8 cellular contexts compared by ENCODE assay signal in genomic region chr19:58002384-58003152, GRCh38.
DNase-seq lines count a peak whose midpoint lies in the region; ATAC-seq lines count a peak whose summit lies in the region.

Gene ZNF606 (minus strand): TSS chr19:58002820. CDS start chr19:58001319, 1,501 bp downstream.

- DNase-seq in AG20443 (ENCODE audit: low spot score) (peak; percentile 98), NCI-H526 treated with DMSO at 0.1 percent for 48 hours (lab: John Stamatoyannopoulos, UW) (peak; percentile 84), medulla oblongata (ENCODE audit: extremely low spot score) (peak; percentile 89)
- peak; percentile 60 to 78 for DNase-seq in activated CD8-positive, alpha-beta memory T cell treated with anti-CD3 and anti-CD28 coated beads for 1 hour (ENCODE audit: extremely low read depth in 1 of 2, low read depth in 1 of 2)
- peak; percentile 70 for DNase-seq in effector CD8-positive, alpha-beta T cell (lab: John Stamatoyannopoulos, UW)
- DNase-seq in stimulated activated CD4-positive, alpha-beta T cell treated with anti-CD3 and anti-CD28 coated beads, TNF-alpha, amount 100 ng/mL, for 4 hours (ENCODE audit: low read depth in 3 of 3) = peak; percentile 70 to 77 (median 71)

- ATAC-seq in GM19035 (IDR thresholded peaks at IDR 0.05; ENCODE audit: unreplicated experiment) = peak; percentile 96
- ATAC-seq in HG03342 (IDR thresholded peaks at IDR 0.05; ENCODE audit: unreplicated experiment) = peak; percentile 94

Comparison
In these comparisons a context has a peak if more than half of its experiments do, and no peak if none do; other contexts are left out.
1. Peak in every context shown above with its lines: DNase-seq and ATAC-seq.